8 cellular contexts compared by ENCODE assay signal in genomic region chr17:74569392-74570003, GRCh38. TPM values are rescaled to one million over a fixed set of nuclear protein-coding genes. Genes with fewer than 3 reads are reported as not detected.
A peak's percentile ranks its signal among the peaks of the same experiment; 100 is the strongest.
DNase-seq lines count a peak whose midpoint lies in the region; ATAC-seq and TF ChIP-seq lines count a peak whose summit lies in the region.

No MANE protein-coding gene starts in this region.

- peaks cover 0 to 6% (median 0%) of the 10 kb centered on the region in 3 donors for H3K27me3 ChIP-seq in psoas muscle (ENCODE audit: insufficient read depth in 3 of 3, low read length in 2 of 3)

- POLR2A ChIA-PET in activated CD4-positive, alpha-beta T cell treated with anti-CD3 and anti-CD28 coated beads, Interleukin-2, amount 10 ng/mL, durations not matched to agents 7 days and 5 days (lab: Charles Lee): no interaction called here

- H3K27ac Mint-ChIP-seq in activated CD4-positive, alpha-beta T cell treated with anti-CD3 and anti-CD28 coated beads, Interleukin-2, amount 10 ng/mL, durations not matched to agents 7 days and 5 days: no peak overlapping the region

- no peaks in the 10 kb centered on the region for H3K36me3 Mint-ChIP-seq in activated CD4-positive, alpha-beta T cell treated with anti-CD3 and anti-CD28 coated beads, Interleukin-2, amount 10 ng/mL, durations not matched to agents 7 days and 5 days (ENCODE audit: low read depth)

- H3K4me3 ChIP-seq in epithelial cell of proximal tubule (ENCODE audit: low read depth, low read length) (no peak overlapping the region), psoas muscle (no peak overlapping the region)

- H3K27me3 Mint-ChIP-seq in activated CD4-positive, alpha-beta T cell treated with anti-CD3 and anti-CD28 coated beads, Interleukin-2, amount 10 ng/mL, durations not matched to agents 7 days and 5 days: peaks cover 17% of the 10 kb centered on the region

- H3K27ac ChIP-seq in psoas muscle: peak overlapping the region; percentile 58

- no peaks in the 10 kb centered on the region for H3K36me3 ChIP-seq in psoas muscle (ENCODE audit: insufficient read depth in 1 of 2, low read depth in 1 of 2)

- H3K9me3 ChIP-seq in psoas muscle: no peaks in the 10 kb centered on the region

- H3K9me3 Mint-ChIP-seq in activated CD4-positive, alpha-beta T cell treated with anti-CD3 and anti-CD28 coated beads, Interleukin-2, amount 10 ng/mL, durations not matched to agents 7 days and 5 days: no peaks in the 10 kb centered on the region

- 32 to 39% (median 38%) methylated on average over 26 of the region's 26 CpGs for WGBS in psoas muscle, 3 donors

- intact Hi-C loops in psoas muscle (cut with DNase I): no loop called here

- H3K4me3 Mint-ChIP-seq in activated CD4-positive, alpha-beta T cell treated with anti-CD3 and anti-CD28 coated beads, Interleukin-2, amount 10 ng/mL, durations not matched to agents 7 days and 5 days: no peak overlapping the region

- TF ChIP-seq CTCF in epithelial cell of proximal tubule (conservative IDR thresholded peaks at IDR 0.05; ENCODE audit: low read depth, low read length) (no peak), psoas muscle (IDR thresholded peaks at IDR 0.05) (no peak)

- CTCF ChIA-PET in activated CD4-positive, alpha-beta T cell treated with anti-CD3 and anti-CD28 coated beads, Interleukin-2, amount 10 ng/mL, durations not matched to agents 7 days and 5 days (lab: Charles Lee): interaction anchor here (0.6 to 1.0 kb wide), 4 partner anchors 9 to 139 kb away, joined by 3 to 4 read pairs (median 3); no protein-coding TSS in a partner anchor

- ATAC-seq in psoas muscle: peak; percentile 90 to 93 (median 92)
- ATAC-seq in GM19324 (IDR thresholded peaks at IDR 0.05; ENCODE audit: low FRiP score, unreplicated experiment): no peak
- ATAC-seq in GM21529 (IDR thresholded peaks at IDR 0.05; ENCODE audit: unreplicated experiment): no peak

- DNase-seq in activated CD4-positive, alpha-beta T cell treated with anti-CD3 and anti-CD28 coated beads, Interleukin-2, amount 50 U/mL, for 48 hours: peak; percentile 35 to 52
- no peak for DNase-seq in activated CD4-positive, alpha-beta T cell treated with anti-CD3 and anti-CD28 coated beads, Interleukin-2, amount 10 ng/mL, durations not matched to agents 7 days and 5 days
- DNase-seq in RPMI7951 (ENCODE audit: low read depth): peak; percentile 99
- DNase-seq in epithelial cell of proximal tubule (ENCODE audit: low read depth): peak; percentile 81
- peak; percentile 59 to 73 for DNase-seq in psoas muscle
- no peak for DNase-seq in iPS-NIHi11 (ENCODE audit: low spot score)

- peaks cover 10% of the 10 kb centered on the region for H3K4me1 Mint-ChIP-seq in activated CD4-positive, alpha-beta T cell treated with anti-CD3 and anti-CD28 coated beads, Interleukin-2, amount 10 ng/mL, durations not matched to agents 7 days and 5 days

- no peaks in the 10 kb centered on the region for H3K4me1 ChIP-seq in psoas muscle

RNA-seq across cellular contexts. Expression of gene CD300H, which starts 2.2 kb away (rescaled TPM):
- total RNA-seq in activated CD4-positive, alpha-beta T cell treated with anti-CD3 and anti-CD28 coated beads, Interleukin-2, amount 10 ng/mL, durations not matched to agents 7 days and 5 days: not detected
- total RNA-seq in RPMI7951 (2014; rRNA removed; shearing (Covaris generic)): not detected in 2 replicates
- not detected in 2 replicates for total RNA-seq in epithelial cell of proximal tubule
- total RNA-seq in psoas muscle: not detected
- not detected for polyA plus RNA-seq in psoas muscle

RNA-seq across cellular contexts. Expression of gene CD300LD, which starts 22.6 kb away (rescaled TPM):
- under 1 TPM in 1 of 2 experiments, not detected in 1; 0.15 TPM for total RNA-seq in activated CD4-positive, alpha-beta T cell treated with anti-CD3 and anti-CD28 coated beads, Interleukin-2, amount 10 ng/mL, durations not matched to agents 7 days and 5 days
- not detected in 2 replicates for total RNA-seq in RPMI7951 (2014; rRNA removed; shearing (Covaris generic))
- not detected in 2 replicates for total RNA-seq in epithelial cell of proximal tubule
- total RNA-seq in psoas muscle: not detected
- not detected for polyA plus RNA-seq in psoas muscle

RNA-seq across cellular contexts. Expression of gene CD300C, which starts 23.6 kb away (rescaled TPM):
- total RNA-seq in activated CD4-positive, alpha-beta T cell treated with anti-CD3 and anti-CD28 coated beads, Interleukin-2, amount 10 ng/mL, durations not matched to agents 7 days and 5 days: under 1 TPM; 0.52 to 0.57 TPM
- total RNA-seq in RPMI7951 (2014; rRNA removed; shearing (Covaris generic)): not detected in 2 replicates
- total RNA-seq in epithelial cell of proximal tubule (0.06 TPM in 1 of 2 replicates, not detected in the other), psoas muscle (under 1 TPM; 0.32 to 0.44 (median 0.41) TPM)
- under 1 TPM; 0.03 to 0.27 (median 0.18) TPM for polyA plus RNA-seq in psoas muscle

RNA-seq across cellular contexts. Expression of gene CD300LB, which starts 38.2 kb away (rescaled TPM):
- total RNA-seq in activated CD4-positive, alpha-beta T cell treated with anti-CD3 and anti-CD28 coated beads, Interleukin-2, amount 10 ng/mL, durations not matched to agents 7 days and 5 days: not detected
- total RNA-seq in RPMI7951 (2014; rRNA removed; shearing (Covaris generic)): not detected in 2 replicates
- total RNA-seq in epithelial cell of proximal tubule (not detected in 2 replicates), psoas muscle (under 1 TPM in 2 of 4 donors, not detected in 2; 0.11 to 0.15 TPM)
- under 1 TPM in 2 of 3 donors, not detected in 1; 0.01 to 0.05 TPM for polyA plus RNA-seq in psoas muscle

RNA-seq across cellular contexts. Expression of gene CD300E, which starts 54.0 kb away (rescaled TPM):
- not detected for total RNA-seq in activated CD4-positive, alpha-beta T cell treated with anti-CD3 and anti-CD28 coated beads, Interleukin-2, amount 10 ng/mL, durations not matched to agents 7 days and 5 days
- total RNA-seq in RPMI7951 (2014; rRNA removed; shearing (Covaris generic)): not detected in 2 replicates
- total RNA-seq in epithelial cell of proximal tubule: not detected in 2 replicates
- under 1 TPM in 3 of 4 donors, not detected in 1; 0.21 to 0.50 (median 0.49) TPM for total RNA-seq in psoas muscle
- under 1 TPM; 0.09 to 0.27 (median 0.21) TPM for polyA plus RNA-seq in psoas muscle

Comparison
In these comparisons a context has a peak if more than half of its experiments do, and no peak if none do; other contexts are left out.
1. DNase-seq: peak in activated CD4-positive, alpha-beta T cell treated with anti-CD3 and anti-CD28 coated beads, Interleukin-2, amount 50 U/mL, for 48 hours (2 of 2), RPMI7951 (single experiment), epithelial cell of proximal tubule (single experiment) and psoas muscle (2 of 2); none in activated CD4-positive, alpha-beta T cell treated with anti-CD3 and anti-CD28 coated beads, Interleukin-2, amount 10 ng/mL, durations not matched to agents 7 days and 5 days (single experiment) and iPS-NIHi11 (single experiment).
2. ATAC-seq: peak in psoas muscle (4 of 4); none in GM19324 (single experiment) and GM21529 (single experiment).